In genomic region chr1:18037651-18038050, GRCh38 we compare ENCODE assay signal across 6 cellular contexts.
"Had no signal": no experiment of that assay in that cellular context is flagged by ENCODE, and none has a peak within 500 bp of the region (broad histone marks: within the 10 kb centered on the region; RNA-seq: fewer than 3 reads in every experiment).

No MANE protein-coding gene starts in this region.

- ATAC-seq: upper lobe of right lung had no signal

- DNase-seq: activated CD4-positive, alpha-beta T cell treated with anti-CD3 and anti-CD28 coated beads for 48 hours; activated naive CD4-positive, alpha-beta T cell; glutamatergic neuron; stimulated activated CD4-positive, alpha-beta T cell treated with anti-CD3 and anti-CD28 coated beads, Interleukin-4, amount 100 ng/mL, for 1 hour; stimulated activated CD8-positive, alpha-beta memory T cell treated with anti-CD3 and anti-CD28 coated beads, Interleukin-4, amount 100 ng/mL, for 48 hours; upper lobe of right lung had no signal
